ENCODE assay signal across 8 cellular contexts in genomic region chr16:58198022-58198683, GRCh38. TPM values are rescaled to one million over a fixed set of nuclear protein-coding genes. Genes with fewer than 3 reads are reported as not detected.
DNase-seq lines count a peak whose midpoint lies in the region; ATAC-seq and TF ChIP-seq lines count a peak whose summit lies in the region.

Gene CSNK2A2, minus strand, starts transcription at chr16:58198106. Its CDS starts 370 bp downstream, at chr16:58197736.

- H3K27me3 ChIP-seq in NT2/D1 (ENCODE audit: insufficient read depth, insufficient read length): peaks cover 5% of the 10 kb centered on the region

- H3K4me1 ChIP-seq in NT2/D1 (ENCODE audit: insufficient read depth, insufficient read length) (peaks cover 13% of the 10 kb centered on the region), mucosa of descending colon (ENCODE audit: low read depth) (peaks cover 6% of the 10 kb centered on the region)

- H3K36me3 ChIP-seq in NT2/D1 (ENCODE audit: insufficient read depth, insufficient read length, low read length) (peaks cover 38% of the 10 kb centered on the region), mucosa of descending colon (ENCODE audit: low read depth) (no peaks in the 10 kb centered on the region)

- H3K27ac ChIP-seq in C4-2B: peak within 1 kb of the TSS; percentile 69

- H3K4me3 ChIP-seq in NT2/D1 (ENCODE audit: insufficient read length, low read depth) (peak within 1 kb of the TSS; percentile 75), mucosa of descending colon (peak within 1 kb of the TSS; percentile 50)

- H3K9me3 ChIP-seq in NT2/D1 (ENCODE audit: insufficient read depth, low read length) (no peaks in the 10 kb centered on the region), mucosa of descending colon (no peaks in the 10 kb centered on the region)

- TF ChIP-seq CTCF in C4-2B (conservative IDR thresholded peaks at IDR 0.05) (peak; percentile 79), mucosa of descending colon (IDR thresholded peaks at IDR 0.05) (peak; percentile 33)

- intact Hi-C loops in mucosa of descending colon (cut with DNase I, micrococcal nuclease): no loop called here

- DNase-seq in NT2/D1 (ENCODE audit: low read depth, low spot score) (peak; percentile 42), activated T-cell treated with anti-CD3 and anti-CD28 coated beads for 1 hour (ENCODE audit: low read depth) (peak; percentile 64), epidermal melanocyte (ENCODE audit: insufficient read length, low spot score) (peak; percentile 90), mucosa of descending colon (peak; percentile 75 to 82 (median 80))
- DNase-seq in stimulated activated CD8-positive, alpha-beta memory T cell treated with anti-CD3 and anti-CD28 coated beads, Interleukin-4, amount 100 ng/mL, for 1 hour (ENCODE audit: low read depth in 2 of 2, low spot score in 1 of 2): peak; percentile 23 to 52

- ATAC-seq in GM19324 (IDR thresholded peaks at IDR 0.05; ENCODE audit: low FRiP score, unreplicated experiment) (peak; percentile 92), HG03469 (IDR thresholded peaks at IDR 0.05; ENCODE audit: unreplicated experiment) (peak; percentile 70), mucosa of descending colon (peak; percentile 99)

- H3K9ac ChIP-seq in NT2/D1 (ENCODE audit: insufficient read length, low read depth): peak within 1 kb of the TSS; percentile 87

RNA-seq across cellular contexts. Expression of gene CSNK2A2, which starts in this region (rescaled TPM):
- total RNA-seq in mucosa of descending colon: 10 to 100 TPM; 45.5 to 79.1 (median 52.8) TPM

Comparison
In these comparisons a context has a peak if more than half of its experiments do, and no peak if none do; other contexts are left out.
1. Peak in every context shown above with its lines: DNase-seq, ATAC-seq, H3K4me3 ChIP-seq and H3K27ac ChIP-seq.
2. DNase-seq: peak in every context shown above with its lines; median percentile 90 in epidermal melanocyte; 80 in mucosa of descending colon; 64 in activated T-cell treated with anti-CD3 and anti-CD28 coated beads for 1 hour; 42 in NT2/D1; 38 in stimulated activated CD8-positive, alpha-beta memory T cell treated with anti-CD3 and anti-CD28 coated beads, Interleukin-4, amount 100 ng/mL, for 1 hour.